Comparison of ENCODE assay signal across 21 cellular contexts in genomic region chr1:86666368-86666767, GRCh38.
"Had no signal": no experiment of that assay in that cellular context is flagged by ENCODE, and none has a peak within 500 bp of the region (broad histone marks: within the 10 kb centered on the region; RNA-seq: fewer than 3 reads in every experiment).

No MANE protein-coding gene starts in this region.

- H3K36me3 ChIP-seq: MG63, SJCRH30 had no signal

- H3K4me1 ChIP-seq: SJCRH30 had no signal

- H3K27ac ChIP-seq: RWPE1, SJCRH30 had no signal

- H3K9me3 ChIP-seq: MG63, SJCRH30 had no signal

- ATAC-seq: Panc1, Right ventricle myocardium inferior, SK-N-SH treated with all-trans-retinoic acid at 6 μM for 48 hours had no signal

- H3K4me3 ChIP-seq: MG63, SJCRH30 had no signal

- H3K27me3 ChIP-seq: MG63, SJCRH30 had no signal

- DNase-seq: Karpas-422, KG1, MG63, NCI-H1092, NCI-H1105 treated with DMSO at 0.1 percent for 48 hours, NCI-H1417 treated with DMSO at 0.1 percent for 48 hours, NCI-H146, NCI-H1694 treated with DMSO at 0.1 percent for 48 hours, NCI-H1930, NCI-H2081, NCI-H2107, NCI-H2227 treated with DMSO at 0.1 percent for 48 hours, NCI-H524, NCI-H526 treated with DMSO at 0.1 percent for 48 hours, NCI-H748 treated with DMSO at 0.1 percent for 48 hours, SHP77 treated with DMSO at 0.1 percent for 48 hours, SJCRH30 had no signal
